In genomic region chr5:2008851-2009629, GRCh38 we compare ENCODE assay signal across 20 cellular contexts.
"Had no signal": no experiment of that assay in that cellular context is flagged by ENCODE, and none has a peak within 500 bp of the region (broad histone marks: within the 10 kb centered on the region; RNA-seq: fewer than 3 reads in every experiment).

No MANE protein-coding gene starts in this region.

- H3K27ac ChIP-seq: ascending aorta, gastrocnemius medialis, parathyroid adenoma, spleen, upper lobe of right lung had no signal

- H3K9me3 Mint-ChIP-seq: activated B cell treated with CpG ODN at 0.5 μM for 24 hours; activated CD4-positive, alpha-beta memory T cell treated with anti-CD3 and anti-CD28 coated beads, Interleukin-2, amount 10 ng/mL, durations not matched to agents 7 days and 5 days; activated naive CD4-positive, alpha-beta T cell treated with anti-CD3 and anti-CD28 coated beads, Interleukin-2, amount 10 ng/mL, durations not matched to agents 7 days and 5 days; activated naive CD8-positive, alpha-beta T cell treated with anti-CD3 and anti-CD28 coated beads, Interleukin-2, amount 50 U/mL, for 24 hours; activated T-cell treated with anti-CD3 and anti-CD28 coated beads, Interleukin-2, amount 50 U/mL, for 24 hours; stimulated activated memory B cell treated with anti-CD40 and anti-IgM and Interleukin-4, amounts not matched to agents 10 μg/mL and 1 μg/mL and 100 μg/mL, for 72 hours; T-cell had no signal

- H3K27ac Mint-ChIP-seq: activated B cell treated with CpG ODN at 0.5 μM for 24 hours; activated CD4-positive, alpha-beta memory T cell treated with anti-CD3 and anti-CD28 coated beads, Interleukin-2, amount 10 ng/mL, durations not matched to agents 7 days and 5 days; activated naive CD4-positive, alpha-beta T cell treated with anti-CD3 and anti-CD28 coated beads, Interleukin-2, amount 10 ng/mL, durations not matched to agents 7 days and 5 days; activated naive CD8-positive, alpha-beta T cell treated with anti-CD3 and anti-CD28 coated beads, Interleukin-2, amount 50 U/mL, for 24 hours; activated T-cell treated with anti-CD3 and anti-CD28 coated beads, Interleukin-2, amount 50 U/mL, for 24 hours; naive thymus-derived CD4-positive, alpha-beta T cell; stimulated activated memory B cell treated with anti-CD40 and anti-IgM and Interleukin-4, amounts not matched to agents 10 μg/mL and 1 μg/mL and 100 μg/mL, for 72 hours; T-cell had no signal

- ATAC-seq: activated naive CD8-positive, alpha-beta T cell treated with anti-CD3 and anti-CD28 coated beads, Interleukin-2, amount 50 U/mL, for 24 hours; naive thymus-derived CD4-positive, alpha-beta T cell; stimulated activated memory B cell treated with anti-CD40 and anti-IgM and Interleukin-4, amounts not matched to agents 10 μg/mL and 1 μg/mL and 100 μg/mL, for 72 hours; T-cell had no signal

- H3K4me3 ChIP-seq: ascending aorta, spleen had no signal

- H3K36me3 Mint-ChIP-seq: activated naive CD4-positive, alpha-beta T cell treated with anti-CD3 and anti-CD28 coated beads, Interleukin-2, amount 10 ng/mL, durations not matched to agents 7 days and 5 days; naive thymus-derived CD4-positive, alpha-beta T cell; stimulated activated memory B cell treated with anti-CD40 and anti-IgM and Interleukin-4, amounts not matched to agents 10 μg/mL and 1 μg/mL and 100 μg/mL, for 72 hours; T-cell had no signal

- H3K4me3 Mint-ChIP-seq: activated B cell treated with CpG ODN at 0.5 μM for 24 hours; activated CD4-positive, alpha-beta memory T cell treated with anti-CD3 and anti-CD28 coated beads, Interleukin-2, amount 10 ng/mL, durations not matched to agents 7 days and 5 days; activated naive CD4-positive, alpha-beta T cell treated with anti-CD3 and anti-CD28 coated beads, Interleukin-2, amount 10 ng/mL, durations not matched to agents 7 days and 5 days; activated naive CD8-positive, alpha-beta T cell treated with anti-CD3 and anti-CD28 coated beads, Interleukin-2, amount 50 U/mL, for 24 hours; activated T-cell treated with anti-CD3 and anti-CD28 coated beads, Interleukin-2, amount 50 U/mL, for 24 hours; naive thymus-derived CD4-positive, alpha-beta T cell; stimulated activated memory B cell treated with anti-CD40 and anti-IgM and Interleukin-4, amounts not matched to agents 10 μg/mL and 1 μg/mL and 100 μg/mL, for 72 hours; T-cell had no signal

- H3K27me3 Mint-ChIP-seq: activated B cell treated with CpG ODN at 0.5 μM for 24 hours; activated CD4-positive, alpha-beta memory T cell treated with anti-CD3 and anti-CD28 coated beads, Interleukin-2, amount 10 ng/mL, durations not matched to agents 7 days and 5 days had no signal

- DNase-seq: activated B cell treated with CpG ODN at 0.5 μM for 24 hours; activated CD4-positive, alpha-beta memory T cell treated with anti-CD3 and anti-CD28 coated beads, Interleukin-2, amount 10 ng/mL, durations not matched to agents 7 days and 5 days; activated CD4-positive, alpha-beta T cell treated with anti-CD3 and anti-CD28 coated beads for 48 hours; activated naive CD4-positive, alpha-beta T cell treated with anti-CD3 and anti-CD28 coated beads, Interleukin-2, amount 10 ng/mL, durations not matched to agents 7 days and 5 days; activated naive CD8-positive, alpha-beta T cell treated with anti-CD3 and anti-CD28 coated beads, Interleukin-2, amount 50 U/mL, for 24 hours; activated T-cell treated with anti-CD3 and anti-CD28 coated beads, Interleukin-2, amount 50 U/mL, for 24 hours; cerebellar nuclear complex; cortex of kidney; gastrocnemius medialis; kidney; mesendoderm; naive thymus-derived CD4-positive, alpha-beta T cell; spleen; stimulated activated CD4-positive, alpha-beta T cell treated with anti-CD3 and anti-CD28 coated beads, Interleukin-4, amount 100 ng/mL, for 4 hours; T-cell; upper lobe of right lung had no signal

- H3K4me1 ChIP-seq: ascending aorta, gastrocnemius medialis, parathyroid adenoma, spleen, upper lobe of right lung had no signal

- H3K9me3 ChIP-seq: ascending aorta, gastrocnemius medialis, left ventricle myocardium inferior, spleen, upper lobe of right lung had no signal

- H3K36me3 ChIP-seq: ascending aorta, gastrocnemius medialis, left ventricle myocardium inferior, spleen, upper lobe of right lung had no signal

- H2AFZ ChIP-seq: parathyroid adenoma had no signal

- H3K4me1 Mint-ChIP-seq: activated B cell treated with CpG ODN at 0.5 μM for 24 hours; activated CD4-positive, alpha-beta memory T cell treated with anti-CD3 and anti-CD28 coated beads, Interleukin-2, amount 10 ng/mL, durations not matched to agents 7 days and 5 days; activated naive CD4-positive, alpha-beta T cell treated with anti-CD3 and anti-CD28 coated beads, Interleukin-2, amount 10 ng/mL, durations not matched to agents 7 days and 5 days; activated naive CD8-positive, alpha-beta T cell treated with anti-CD3 and anti-CD28 coated beads, Interleukin-2, amount 50 U/mL, for 24 hours; naive thymus-derived CD4-positive, alpha-beta T cell; stimulated activated memory B cell treated with anti-CD40 and anti-IgM and Interleukin-4, amounts not matched to agents 10 μg/mL and 1 μg/mL and 100 μg/mL, for 72 hours; T-cell had no signal

- H3K9ac ChIP-seq: parathyroid adenoma had no signal

- H3K27me3 ChIP-seq: ascending aorta, upper lobe of right lung had no signal
